ENCODE assay signal across 17 cellular contexts in the genomic region with DNA sequence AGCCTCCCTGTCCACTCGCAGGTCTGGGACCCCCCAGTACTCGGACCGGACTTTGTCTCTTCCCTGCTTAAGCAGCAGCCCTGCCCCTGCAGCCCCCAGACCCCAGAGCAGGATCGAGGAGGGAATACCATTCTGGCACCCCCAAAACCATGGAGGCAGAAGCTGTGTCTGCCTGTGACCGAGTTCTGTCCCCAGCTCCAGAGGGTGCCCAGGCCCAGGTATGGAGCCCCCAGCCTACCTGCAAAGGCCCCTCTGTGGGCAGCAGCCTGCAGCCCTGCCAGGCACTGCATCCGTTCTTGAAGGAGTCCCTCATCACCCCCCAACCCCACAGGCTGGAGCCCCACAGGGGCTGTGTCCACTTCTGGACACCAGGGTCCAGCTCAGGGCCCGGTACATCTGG.
DNase-seq lines count a peak whose midpoint lies in the region; ATAC-seq and TF ChIP-seq lines count a peak whose summit lies in the region.
"Had no signal": no experiment of that assay in that cellular context is flagged by ENCODE, and none has a peak within 500 bp of the region (broad histone marks: within the 10 kb centered on the region; RNA-seq: fewer than 3 reads in every experiment).

No MANE protein-coding gene starts in this region.

- H3K27me3 Mint-ChIP-seq in activated T-cell treated with anti-CD3 and anti-CD28 coated beads, Interleukin-2, amount 50 U/mL, for 24 hours, result peaks cover 4% of the 10 kb centered on the region

- peaks cover 21% of the 10 kb centered on the region for H3K27me3 ChIP-seq in RWPE2 (ENCODE audit: insufficient read depth, poor library complexity, severe bottlenecking)
- no peaks in the 10 kb centered on the region for H3K27me3 ChIP-seq in upper lobe of left lung

- H3K4me1 ChIP-seq in RWPE2 (ENCODE audit: insufficient read depth, poor library complexity, severe bottlenecking) (no peaks in the 10 kb centered on the region), upper lobe of left lung (peaks cover 20 to 50% (median 43%) of the 10 kb centered on the region in 4 donors)
- H3K4me1 ChIP-seq: A549, SJCRH30 had no signal

- in situ Hi-C loops in KBM-7 (cut with MboI; ENCODE audit: low pct_unique_long_range_greater_than_20kb, low sequenced_read_pairs), result no loop called here

- no peak for TF ChIP-seq CTCF in RWPE2 (IDR thresholded peaks at IDR 0.05; ENCODE audit: poor library complexity, severe bottlenecking)
- no peak for TF ChIP-seq CTCF in upper lobe of left lung (IDR thresholded peaks at IDR 0.05)

- H3K4me3 ChIP-seq in RWPE2 (ENCODE audit: severe bottlenecking), result no peak overlapping the region
- no peak overlapping the region for H3K4me3 ChIP-seq in upper lobe of left lung
- H3K4me3 ChIP-seq: A549, K562, PC-9, SJCRH30 had no signal

- 93% methylated on average over 7 of the region's 7 CpGs; no CpG with 5 or more reads in 1 of the 2 donors for WGBS in upper lobe of left lung, 2 donors

- H3K4me3 Mint-ChIP-seq in activated T-cell treated with anti-CD3 and anti-CD28 coated beads, Interleukin-2, amount 50 U/mL, for 24 hours, result no peak overlapping the region
- H3K4me3 Mint-ChIP-seq: CD8-positive, alpha-beta memory T cell had no signal

- no peaks in the 10 kb centered on the region for H3K36me3 ChIP-seq in RWPE2 (ENCODE audit: low read depth)
- no peaks in the 10 kb centered on the region for H3K36me3 ChIP-seq in upper lobe of left lung
- H3K36me3 ChIP-seq: SJCRH30 had no signal

- DNase-seq in activated T-cell treated with anti-CD3 and anti-CD28 coated beads, Interleukin-2, amount 50 U/mL, for 24 hours, result peak; percentile 23
- DNase-seq in activated T-cell treated with anti-CD3 and anti-CD28 coated beads for 4 hours (no peak), RWPE2 (ENCODE audit: low spot score) (peak; percentile 40), mesenteric fat pad (ENCODE audit: low spot score) (peak; percentile 80), upper lobe of left lung (no peak), HEK293T (ENCODE audit: extremely low spot score) (no peak), KBM-7 (no peak)
- no peak for DNase-seq in NK-92 treated with Interleukin-12 subunit alpha and Interleukin-12 subunit beta, amount 100 ng/mL, for 24 hours (lab: John Stamatoyannopoulos, UW)
- DNase-seq: NCI-H1105 treated with DMSO at 0.1 percent for 48 hours, NCI-H510A, NCI-H774, PC-9, SJCRH30 had no signal

- ATAC-seq in RWPE2 (ENCODE audit: low read depth), result no peak
- ATAC-seq in upper lobe of left lung (ENCODE audit: low FRiP score in 2 of 2), result no peak
- ATAC-seq: A549, K562 had no signal

- H3K27ac Mint-ChIP-seq in activated T-cell treated with anti-CD3 and anti-CD28 coated beads, Interleukin-2, amount 50 U/mL, for 24 hours, result no peak overlapping the region
- H3K27ac Mint-ChIP-seq: CD8-positive, alpha-beta memory T cell had no signal

- H3K4me1 Mint-ChIP-seq in activated T-cell treated with anti-CD3 and anti-CD28 coated beads, Interleukin-2, amount 50 U/mL, for 24 hours (ENCODE audit: low read depth), result peaks cover 25% of the 10 kb centered on the region

- no peaks in the 10 kb centered on the region for H3K9me3 ChIP-seq in RWPE2 (ENCODE audit: severe bottlenecking)
- no peaks in the 10 kb centered on the region for H3K9me3 ChIP-seq in upper lobe of left lung
- H3K9me3 ChIP-seq: A549, SJCRH30 had no signal

- no peak for TF ChIP-seq EP300 in upper lobe of left lung (IDR thresholded peaks at IDR 0.05)

- no peaks in the 10 kb centered on the region for H3K36me3 Mint-ChIP-seq in activated T-cell treated with anti-CD3 and anti-CD28 coated beads, Interleukin-2, amount 50 U/mL, for 24 hours (ENCODE audit: low read depth)
- H3K36me3 Mint-ChIP-seq: CD8-positive, alpha-beta memory T cell had no signal

- no peaks in the 10 kb centered on the region for H3K9me3 Mint-ChIP-seq in activated T-cell treated with anti-CD3 and anti-CD28 coated beads, Interleukin-2, amount 50 U/mL, for 24 hours
- H3K9me3 Mint-ChIP-seq: CD8-positive, alpha-beta memory T cell had no signal

- no peak for TF ChIP-seq POLR2A in upper lobe of left lung (IDR thresholded peaks at IDR 0.05)

- no peak overlapping the region for H3K27ac ChIP-seq in RWPE2 (ENCODE audit: poor library complexity, severe bottlenecking)
- H3K27ac ChIP-seq in upper lobe of left lung, result peak overlapping the region in 3 of 4 donors; percentile 60 to 82 (median 61)
- H3K27ac ChIP-seq: A549, PC-9, RWPE1, SJCRH30 had no signal

- POLR2A ChIA-PET in HEK293T (lab: Yijun Ruan, JAX), result no interaction called here

- CTCF ChIA-PET in HEK293T (lab: Yijun Ruan, JAX), result no interaction called here

TF ChIP-seq in HEK293T, 16 proteins besides CTCF, POLR2A, EP300 and RAD21:
- no peak for TF ChIP-seq LEF1 (IDR thresholded peaks at IDR 0.05; ENCODE audit: borderline replicate concordance)
- no peak for TF ChIP-seq ZNF384 (IDR thresholded peaks at IDR 0.05)
- no peak for TF ChIP-seq FOXK2 (IDR thresholded peaks at IDR 0.05)
- TF ChIP-seq HDGF (IDR thresholded peaks at IDR 0.05; ENCODE audit: borderline replicate concordance), result no peak
- TF ChIP-seq BHLHE40 (IDR thresholded peaks at IDR 0.05; ENCODE audit: borderline replicate concordance), result no peak
- no peak for TF ChIP-seq TARDBP (IDR thresholded peaks at IDR 0.05)
- TF ChIP-seq SUZ12 (IDR thresholded peaks at IDR 0.05), result no peak
- TF ChIP-seq L3MBTL2 (conservative IDR thresholded peaks at IDR 0.05), result no peak
- no peak for TF ChIP-seq FOXA1 (IDR thresholded peaks at IDR 0.05)
- no peak for TF ChIP-seq ELF4 (IDR thresholded peaks at IDR 0.05)
- no peak for TF ChIP-seq FOXM1 (IDR thresholded peaks at IDR 0.05; ENCODE audit: borderline replicate concordance)
- no peak for TF ChIP-seq CTBP1 (IDR thresholded peaks at IDR 0.05; ENCODE audit: borderline replicate concordance)
- TF ChIP-seq NFRKB (IDR thresholded peaks at IDR 0.05), result no peak
- no peak for TF ChIP-seq SP1 (IDR thresholded peaks at IDR 0.05)
- no peak for TF ChIP-seq PKNOX1 (IDR thresholded peaks at IDR 0.05)

Comparison
In these comparisons a context has a peak if more than half of its experiments do, and no peak if none do; other contexts are left out.
1. DNase-seq: peak in activated T-cell treated with anti-CD3 and anti-CD28 coated beads, Interleukin-2, amount 50 U/mL, for 24 hours (single experiment), RWPE2 (single experiment) and mesenteric fat pad (single experiment); none in activated T-cell treated with anti-CD3 and anti-CD28 coated beads for 4 hours (single experiment), upper lobe of left lung (0 of 2), NK-92 treated with Interleukin-12 subunit alpha and Interleukin-12 subunit beta, amount 100 ng/mL, for 24 hours (single experiment), HEK293T (single experiment) and KBM-7 (single experiment).